16 cellular contexts compared by ENCODE assay signal in the genomic region with DNA sequence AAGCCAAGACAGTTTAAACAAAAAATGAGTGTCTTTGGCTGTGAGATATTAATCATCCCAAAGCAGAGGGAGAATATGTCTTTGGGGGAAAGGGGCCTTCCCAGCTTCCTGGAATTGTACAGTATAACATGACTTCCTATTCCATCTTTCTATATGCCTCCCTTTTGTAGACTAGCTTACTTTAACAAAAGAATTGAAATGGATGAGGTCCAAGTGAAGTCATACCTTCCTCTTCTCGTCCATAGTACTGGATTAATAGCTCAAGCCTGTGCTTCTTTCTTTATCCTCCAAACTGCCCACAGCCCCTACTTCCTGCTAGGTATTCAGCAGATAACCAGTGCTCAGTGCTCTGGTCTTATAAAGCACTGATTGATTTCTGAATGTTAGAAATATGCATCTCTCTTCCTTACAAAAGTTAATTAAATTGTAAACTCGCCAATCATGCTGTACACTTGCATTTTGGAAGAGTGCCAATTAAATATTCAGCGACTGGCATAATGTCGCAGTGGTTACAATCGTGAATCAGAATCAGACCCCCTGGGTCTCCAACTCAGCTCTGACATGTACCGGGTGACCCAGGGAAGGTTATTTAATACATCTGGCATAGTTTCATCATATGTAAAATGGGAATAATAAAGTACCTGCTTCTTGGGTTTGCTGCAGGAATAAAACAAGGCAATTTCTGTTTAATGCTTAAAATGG.
"Had no signal": no experiment of that assay in that cellular context is flagged by ENCODE, and none has a peak within 500 bp of the region (broad histone marks: within the 10 kb centered on the region; RNA-seq: fewer than 3 reads in every experiment).

No MANE protein-coding gene starts in this region.

- H3K9ac ChIP-seq: parathyroid adenoma had no signal

- DNase-seq: activated CD4-positive, alpha-beta memory T cell treated with anti-CD3 and anti-CD28 coated beads for 36 hours; activated CD8-positive, alpha-beta memory T cell treated with anti-CD3 and anti-CD28 coated beads, Interleukin-2, amount 10 ng/mL, durations not matched to agents 7 days and 5 days; activated effector memory CD4-positive, alpha-beta T cell treated with Interleukin-2 at 50 U/mL for 16 hours; activated T-cell treated with anti-CD3 and anti-CD28 coated beads, Interleukin-2, amount 50 U/mL, for 24 hours; adrenal gland; left lung; naive thymus-derived CD8-positive, alpha-beta T cell; upper lobe of right lung; WERI-Rb-1 had no signal

- H3K4me2 ChIP-seq: hepatocyte had no signal

- H3K79me2 ChIP-seq: hepatocyte, parathyroid adenoma had no signal

- FAIRE-seq: endometrium, keratinocyte had no signal

- H3K27me3 ChIP-seq: adrenal gland, cardiac muscle cell, hepatocyte, left lung, neutrophil, upper lobe of right lung had no signal

- H3K36me3 ChIP-seq: adrenal gland, cardiac muscle cell, left lung, neutrophil, thoracic aorta, upper lobe of right lung, WERI-Rb-1 had no signal

- H3K9me3 ChIP-seq: adrenal gland, left lung, neutrophil, thoracic aorta, upper lobe of right lung had no signal

- H3K27ac ChIP-seq: adrenal gland, cardiac muscle cell, hepatocyte, left lung, neutrophil, parathyroid adenoma, thoracic aorta, upper lobe of right lung, WERI-Rb-1 had no signal

- H3K4me3 ChIP-seq: adrenal gland, cardiac muscle cell, hepatocyte, left lung, thoracic aorta, upper lobe of right lung had no signal

- H3K4me1 ChIP-seq: adrenal gland, parathyroid adenoma, upper lobe of right lung had no signal

- H2AFZ ChIP-seq: hepatocyte, parathyroid adenoma had no signal
